8 cellular contexts compared by ENCODE assay signal in the genomic region with DNA sequence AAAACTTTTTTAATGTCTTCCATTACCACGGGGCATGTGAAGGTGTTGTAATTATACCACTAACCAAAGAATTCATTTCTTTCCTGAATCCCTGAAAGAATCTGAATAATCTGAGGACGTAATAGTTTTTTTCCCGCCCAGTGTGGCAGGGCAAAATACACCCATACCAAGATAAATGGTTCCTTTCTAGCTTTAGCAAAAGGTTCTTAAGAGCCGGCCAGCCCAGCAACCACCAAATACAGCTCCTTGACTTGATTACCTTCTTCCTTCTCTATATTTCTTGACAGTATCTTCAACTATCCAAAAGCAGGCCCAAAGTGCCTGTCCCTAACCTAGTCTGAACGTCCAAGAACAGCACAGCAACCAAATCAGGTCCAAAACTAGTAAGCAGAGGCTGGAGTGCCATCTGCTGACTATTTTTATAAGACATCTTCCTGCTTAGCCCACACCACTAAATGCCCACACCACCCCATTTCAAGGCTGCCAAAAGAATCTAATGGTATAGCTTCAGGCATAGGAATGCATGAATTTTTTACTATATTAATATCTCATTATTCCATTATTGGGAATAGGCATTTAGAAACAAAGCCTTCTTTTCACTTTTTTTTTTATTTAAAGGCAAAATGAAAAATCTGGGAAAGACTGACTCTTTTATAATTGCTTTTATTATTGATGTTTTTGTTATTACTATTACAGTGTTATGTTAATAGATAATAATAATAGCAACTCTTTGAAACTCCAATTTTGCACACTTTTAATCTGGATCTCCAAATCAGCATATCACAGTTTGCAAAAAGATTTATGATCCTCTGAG.
DNase-seq lines count a peak whose midpoint lies in the region; ATAC-seq, FAIRE-seq and TF ChIP-seq lines count a peak whose summit lies in the region.

No MANE protein-coding gene starts in this region.

- no peak overlapping the region for H2BK15ac ChIP-seq in mesenchymal stem cell (ENCODE audit: low read depth, poor library complexity, severe bottlenecking)

- intact Hi-C loops in OCI-LY7 (cut with micrococcal nuclease; ENCODE audit: unreplicated experiment) = loop anchor here (1.0 to 2.0 kb wide), 2 partner anchors 1091 to 1128 kb away; no protein-coding TSS in a partner anchor

- no peaks in the 10 kb centered on the region for H3K79me1 ChIP-seq in mesenchymal stem cell (replicated peaks; ENCODE audit: low read length, poor library complexity, severe bottlenecking)

- POLR2A ChIA-PET in OCI-LY7 (lab: Charles Lee) = interaction anchor here (0.6 kb wide), 1 partner anchor 782 kb away, joined by 6 read pairs; no protein-coding TSS in a partner anchor

- DNase-seq in DMS79 treated with DMSO at 0.1 percent for 48 hours (lab: John Stamatoyannopoulos, UW) (peak; percentile 91), HTR-8/SVneo (ENCODE audit: insufficient read length, low spot score) (peak; percentile 33), OCI-LY7 (ENCODE audit: low spot score) (peak; percentile 44), mesenchymal stem cell (peak; percentile 77)
- no peak for DNase-seq in central memory CD4-positive, alpha-beta T cell

- H2AK5ac ChIP-seq in mesenchymal stem cell (ENCODE audit: low read length, severe bottlenecking) = no peak overlapping the region

- H3K18ac ChIP-seq in mesenchymal stem cell (ENCODE audit: low read depth in 1 of 2, low read length in 2 of 2) = no peak overlapping the region

- H3K9ac ChIP-seq in mesenchymal stem cell (ENCODE audit: low read length) = no peak overlapping the region

- FAIRE-seq in HTR-8/SVneo (lab: Jason Lieb, UNC) (no peak), endometrium (lab: Jason Lieb, UNC) (peak; percentile 91)

- H3K27me3 ChIP-seq in mesenchymal stem cell (ENCODE audit: control insufficient read depth in 1 of 2, insufficient read depth in 1 of 2, low read length in 2 of 2) = no peaks in the 10 kb centered on the region

- no TSS peak for BruUV-seq in OCI-LY7 (replicated peaks; lab: Mats Ljungman, UMichigan)

- H3K4me1 ChIP-seq in OCI-LY7 (ENCODE audit: insufficient read depth, low read length, poor library complexity, severe bottlenecking) (no peaks in the 10 kb centered on the region), mesenchymal stem cell (ENCODE audit: control insufficient read depth, insufficient read depth, low read depth, low read length) (no peaks in the 10 kb centered on the region)

- H4K91ac ChIP-seq in mesenchymal stem cell (ENCODE audit: low read length) = no peak overlapping the region

- H2AFZ ChIP-seq in OCI-LY7 (ENCODE audit: low read length) = no peak overlapping the region
- H2AFZ ChIP-seq in mesenchymal stem cell (ENCODE audit: low read depth, low read length) = no peak overlapping the region

- H3K4ac ChIP-seq in mesenchymal stem cell (ENCODE audit: low read depth in 1 of 2, low read length in 2 of 2) = no peak overlapping the region

- H2BK5ac ChIP-seq in mesenchymal stem cell (ENCODE audit: low read depth, low read length, poor library complexity, severe bottlenecking) = no peak overlapping the region

- H3K9me3 ChIP-seq in OCI-LY7 (ENCODE audit: low read length) = no peaks in the 10 kb centered on the region
- no peaks in the 10 kb centered on the region for H3K9me3 ChIP-seq in mesenchymal stem cell (ENCODE audit: control insufficient read depth, low read length)

- no peak overlapping the region for H2BK120ac ChIP-seq in mesenchymal stem cell (ENCODE audit: low read depth, low read length)

- H3K27ac ChIP-seq in OCI-LY7 (ENCODE audit: low read depth, low read length, poor library complexity, severe bottlenecking) (no peak overlapping the region), mesenchymal stem cell (ENCODE audit: low read length, poor library complexity, severe bottlenecking) (no peak overlapping the region)

- no peaks in the 10 kb centered on the region for H4K20me1 ChIP-seq in OCI-LY7 (ENCODE audit: insufficient read depth, low read length)

- H3K79me2 ChIP-seq in OCI-LY7 (ENCODE audit: insufficient read depth, low read depth, low read length) = no peaks in the 10 kb centered on the region

- WGBS in mesenchymal stem cell = 56% methylated on average over 5 of the region's 5 CpGs

- no peak overlapping the region for H3K4me3 ChIP-seq in OCI-LY7 (ENCODE audit: low read depth, low read length, poor library complexity, severe bottlenecking)
- no peak overlapping the region for H3K4me3 ChIP-seq in mesenchymal stem cell (ENCODE audit: insufficient read depth in 1 of 2, low read depth in 1 of 2, low read length in 2 of 2)

- H4K8ac ChIP-seq in mesenchymal stem cell (ENCODE audit: low read length) = no peak overlapping the region

- no peaks in the 10 kb centered on the region for H3K9me2 ChIP-seq in OCI-LY7 (ENCODE audit: insufficient read depth, low read length)

- CTCF ChIA-PET in OCI-LY7 (lab: Charles Lee; ENCODE audit: unreplicated experiment) = no interaction called here

- peak; percentile 79 for TF ChIP-seq CTCF in OCI-LY7 (conservative IDR thresholded peaks at IDR 0.05; ENCODE audit: low read length)

- no peak overlapping the region for H3K14ac ChIP-seq in mesenchymal stem cell (ENCODE audit: low read length in 2 of 2)

- no peaks in the 10 kb centered on the region for H3K36me3 ChIP-seq in OCI-LY7 (ENCODE audit: insufficient read depth, low read length)
- H3K36me3 ChIP-seq in mesenchymal stem cell (ENCODE audit: control insufficient read depth in 1 of 2, insufficient read depth in 2 of 2, low read depth in 1 of 2, low read length in 2 of 2) = no peaks in the 10 kb centered on the region

- no peak overlapping the region for H3K4me2 ChIP-seq in OCI-LY7 (ENCODE audit: low read length)
- no peak overlapping the region for H3K4me2 ChIP-seq in mesenchymal stem cell (ENCODE audit: low read length, poor library complexity, severe bottlenecking)

- no peak overlapping the region for H3K23ac ChIP-seq in mesenchymal stem cell (ENCODE audit: low read length in 2 of 2)

- ATAC-seq in GM21723 (IDR thresholded peaks at IDR 0.05; ENCODE audit: unreplicated experiment) (no peak), HG02840 (IDR thresholded peaks at IDR 0.05; ENCODE audit: low FRiP score, unreplicated experiment) (no peak)

- H2BK12ac ChIP-seq in mesenchymal stem cell (ENCODE audit: low read length in 2 of 2) = no peak overlapping the region
